ENCODE assay signal across 8 cellular contexts in the genomic region with DNA sequence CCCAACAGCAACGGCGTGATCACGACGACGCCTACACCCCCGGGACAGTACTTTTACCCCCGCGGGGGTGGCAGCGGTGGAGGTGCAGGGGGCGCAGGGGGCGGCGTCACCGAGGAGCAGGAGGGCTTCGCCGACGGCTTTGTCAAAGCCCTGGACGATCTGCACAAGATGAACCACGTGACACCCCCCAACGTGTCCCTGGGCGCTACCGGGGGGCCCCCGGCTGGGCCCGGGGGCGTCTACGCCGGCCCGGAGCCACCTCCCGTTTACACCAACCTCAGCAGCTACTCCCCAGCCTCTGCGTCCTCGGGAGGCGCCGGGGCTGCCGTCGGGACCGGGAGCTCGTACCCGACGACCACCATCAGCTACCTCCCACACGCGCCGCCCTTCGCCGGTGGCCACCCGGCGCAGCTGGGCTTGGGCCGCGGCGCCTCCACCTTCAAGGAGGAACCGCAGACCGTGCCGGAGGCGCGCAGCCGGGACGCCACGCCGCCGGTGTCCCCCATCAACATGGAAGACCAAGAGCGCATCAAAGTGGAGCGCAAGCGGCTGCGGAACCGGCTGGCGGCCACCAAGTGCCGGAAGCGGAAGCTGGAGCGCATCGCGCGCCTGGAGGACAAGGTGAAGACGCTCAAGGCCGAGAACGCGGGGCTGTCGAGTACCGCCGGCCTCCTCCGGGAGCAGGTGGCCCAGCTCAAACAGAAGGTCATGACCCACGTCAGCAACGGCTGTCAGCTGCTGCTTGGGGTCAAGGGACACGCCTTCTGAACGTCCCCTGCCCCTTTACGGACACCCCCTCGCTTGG. TPM values are rescaled to one million over a fixed set of nuclear protein-coding genes. Genes with fewer than 3 reads are reported as not detected.
DNase-seq lines count a peak whose midpoint lies in the region; ATAC-seq and TF ChIP-seq lines count a peak whose summit lies in the region.

No MANE protein-coding gene starts in this region.

- peaks cover 18% of the 10 kb centered on the region for H4K20me1 ChIP-seq in PC-9 (ENCODE audit: insufficient read depth)

- H3K4me3 ChIP-seq in BE2C (ENCODE audit: low read depth, low read length) (peak overlapping the region; percentile 89), HFF-Myc (replicated peaks; ENCODE audit: low read depth, low read length) (peak overlapping the region; percentile 84), PC-9 (peak overlapping the region; percentile 73), fibroblast of villous mesenchyme (ENCODE audit: low read depth, low read length) (peak overlapping the region; percentile 77), transverse colon (peak overlapping the region; percentile 38 to 90 (median 87))

- H3K36me3 Mint-ChIP-seq in activated T-helper 2 cell treated with anti-CD3 and anti-CD28 coated beads, Interferon-gamma antibody, Interleukin-2, Interleukin-4, amounts not matched to agents 10 μg/mL and 5 μg/mL and 100 μg/mL, durations not matched to agents 14 hours and 24 hours and 36 hours (ENCODE audit: low read depth) = peaks cover 28% of the 10 kb centered on the region
- H3K36me3 Mint-ChIP-seq in neural crest cell (ENCODE audit: low read depth) = no peaks in the 10 kb centered on the region

- DNase-seq in BE2C (peak; percentile 83), HFF-Myc (ENCODE audit: extremely low read depth, low read depth) (no peak), PC-9 (peak; percentile 49 to 52), fibroblast of villous mesenchyme (ENCODE audit: low read depth) (peak; percentile 55), neural crest cell (ENCODE audit: low read depth, low spot score) (peak; percentile 58), transverse colon (peak; percentile 79)
- peak; percentile 80 for DNase-seq in activated T-helper 2 cell treated with anti-CD3 and anti-CD28 coated beads, Interferon-gamma antibody, Interleukin-2, Interleukin-4, amounts not matched to agents 10 μg/mL and 5 μg/mL and 100 μg/mL, durations not matched to agents 14 hours and 24 hours and 36 hours (ENCODE audit: low spot score)

- H3K27ac ChIP-seq in PC-9 (peak overlapping the region; percentile 78), transverse colon (peak overlapping the region; percentile 97 to 99 (median 98))

- no peaks in the 10 kb centered on the region; the same call in 1 of the 2 replicates for H3K36me3 ChIP-seq in BE2C
- H3K36me3 ChIP-seq in PC-9 (ENCODE audit: low read depth) = no peaks in the 10 kb centered on the region; the same call in 1 of the 2 replicates
- H3K36me3 ChIP-seq in transverse colon = no peaks in the 10 kb centered on the region

- POLR2A ChIA-PET in PC-9 (lab: Charles Lee; ENCODE audit: unreplicated experiment) = interaction anchor here (0.7 to 3.8 kb wide), 6 partner anchors 9 to 181 kb away, joined by 4 to 59 read pairs (median 6); no protein-coding TSS in a partner anchor

- peak overlapping the region; percentile 90 for H3K27ac Mint-ChIP-seq in activated T-helper 2 cell treated with anti-CD3 and anti-CD28 coated beads, Interferon-gamma antibody, Interleukin-2, Interleukin-4, amounts not matched to agents 10 μg/mL and 5 μg/mL and 100 μg/mL, durations not matched to agents 14 hours and 24 hours and 36 hours
- peak overlapping the region; percentile 90 for H3K27ac Mint-ChIP-seq in neural crest cell (ENCODE audit: unreplicated experiment)

- peaks cover 46% of the 10 kb centered on the region for H3K79me2 ChIP-seq in PC-9 (ENCODE audit: low read depth)

- peaks cover 35% of the 10 kb centered on the region for H3K4me1 Mint-ChIP-seq in activated T-helper 2 cell treated with anti-CD3 and anti-CD28 coated beads, Interferon-gamma antibody, Interleukin-2, Interleukin-4, amounts not matched to agents 10 μg/mL and 5 μg/mL and 100 μg/mL, durations not matched to agents 14 hours and 24 hours and 36 hours (ENCODE audit: low read depth)
- H3K4me1 Mint-ChIP-seq in neural crest cell = peaks cover 51% of the 10 kb centered on the region

- TF ChIP-seq POLR2A in transverse colon (IDR thresholded peaks at IDR 0.05) = peak; percentile 59

- peak overlapping the region; percentile 95 for H3K4me3 Mint-ChIP-seq in activated T-helper 2 cell treated with anti-CD3 and anti-CD28 coated beads, Interferon-gamma antibody, Interleukin-2, Interleukin-4, amounts not matched to agents 10 μg/mL and 5 μg/mL and 100 μg/mL, durations not matched to agents 14 hours and 24 hours and 36 hours (ENCODE audit: low read depth)
- peak overlapping the region; percentile 94 for H3K4me3 Mint-ChIP-seq in neural crest cell

- intact Hi-C loops in PC-9 (cut with micrococcal nuclease; ENCODE audit: unreplicated experiment) = no loop called here
- intact Hi-C loops in activated T-helper 2 cell treated with anti-CD3 and anti-CD28 coated beads, Interferon-gamma antibody, Interleukin-2, Interleukin-4, amounts not matched to agents 10 μg/mL and 5 μg/mL and 100 μg/mL, durations not matched to agents 14 hours and 24 hours and 36 hours (cut with micrococcal nuclease) = loop anchor here (5.0 kb wide), 4 partner anchors 60 to 1045 kb away; a partner anchor contains a TSS
- intact Hi-C loops in transverse colon (cut with DNase I; ENCODE audit: low total_unique reads) = no loop called here

- no peak for ATAC-seq in GM18861 (IDR thresholded peaks at IDR 0.05; ENCODE audit: unreplicated experiment)

- TF ChIP-seq EP300 in transverse colon (IDR thresholded peaks at IDR 0.05; ENCODE audit: low read depth) = no peak

- H3F3A ChIP-seq in PC-9 (ENCODE audit: insufficient read depth, low read depth) = peaks cover 76% of the 10 kb centered on the region

- peaks cover 27% of the 10 kb centered on the region for H3K4me1 ChIP-seq in BE2C
- peaks cover 53% of the 10 kb centered on the region for H3K4me1 ChIP-seq in PC-9 (replicated peaks; ENCODE audit: insufficient read depth)
- peaks cover 21 to 60% (median 47%) of the 10 kb centered on the region in 4 donors for H3K4me1 ChIP-seq in transverse colon

- WGBS in transverse colon (ENCODE audit: low coverage in 1 of 2), 2 donors = 0% methylated on average over 51 of the region's 84 CpGs; no CpG with 5 or more reads in 1 of the 2 donors

- no peaks in the 10 kb centered on the region for H3K27me3 Mint-ChIP-seq in activated T-helper 2 cell treated with anti-CD3 and anti-CD28 coated beads, Interferon-gamma antibody, Interleukin-2, Interleukin-4, amounts not matched to agents 10 μg/mL and 5 μg/mL and 100 μg/mL, durations not matched to agents 14 hours and 24 hours and 36 hours (ENCODE audit: low read depth)
- peaks cover 18% of the 10 kb centered on the region for H3K27me3 Mint-ChIP-seq in neural crest cell (ENCODE audit: low read depth)

- H3K9me3 Mint-ChIP-seq in activated T-helper 2 cell treated with anti-CD3 and anti-CD28 coated beads, Interferon-gamma antibody, Interleukin-2, Interleukin-4, amounts not matched to agents 10 μg/mL and 5 μg/mL and 100 μg/mL, durations not matched to agents 14 hours and 24 hours and 36 hours = no peaks in the 10 kb centered on the region
- no peaks in the 10 kb centered on the region for H3K9me3 Mint-ChIP-seq in neural crest cell

- no peaks in the 10 kb centered on the region for H3K9me3 ChIP-seq in BE2C
- H3K9me3 ChIP-seq in PC-9 (ENCODE audit: insufficient read depth, low read depth) = no peaks in the 10 kb centered on the region
- no peaks in the 10 kb centered on the region for H3K9me3 ChIP-seq in transverse colon

- H2AFZ ChIP-seq in PC-9 = no peak overlapping the region

- TSS peak; percentile 66 for BruUV-seq in PC-9 (replicated peaks; lab: Mats Ljungman, UMichigan)

- H3K9me2 ChIP-seq in PC-9 (ENCODE audit: insufficient read depth) = no peaks in the 10 kb centered on the region

- CTCF ChIA-PET in PC-9 (lab: Charles Lee) = interaction anchor here (0.6 to 2.2 kb wide), 4 partner anchors 9 to 112 kb away, joined by 3 to 11 read pairs (median 8); no protein-coding TSS in a partner anchor

- H3K4me2 ChIP-seq in PC-9 = peak overlapping the region; percentile 91

- TF ChIP-seq CTCF in BE2C (IDR thresholded peaks at IDR 0.05; ENCODE audit: low read depth, low read length) (no peak), HFF-Myc (IDR thresholded peaks at IDR 0.05; ENCODE audit: low read depth, low read length, missing control alignments) (no peak), PC-9 (conservative IDR thresholded peaks at IDR 0.05) (no peak), fibroblast of villous mesenchyme (IDR thresholded peaks at IDR 0.05; ENCODE audit: insufficient read depth, low read depth, low read length) (no peak), neural crest cell (conservative IDR thresholded peaks at IDR 0.05) (no peak), transverse colon (IDR thresholded peaks at IDR 0.05) (peak in 1 of 5 experiments; percentile 20)

- H3K27me3 ChIP-seq in BE2C (no peaks in the 10 kb centered on the region), PC-9 (ENCODE audit: insufficient read depth, low read depth) (no peaks in the 10 kb centered on the region), transverse colon (no peaks in the 10 kb centered on the region)

- in situ Hi-C loops in transverse colon (cut with MboI; ENCODE audit: low pct_ligation_motif_present in 1 of 4, low pct_unique_long_range_greater_than_20kb in 1 of 4, low sequenced_read_pairs in 3 of 4) = no loop called here

RNA-seq across cellular contexts. Expression of a gene that starts 1.0 kb away (rescaled TPM):
- polyA plus RNA-seq in BE2C (2012; ENCODE audit: insufficient read depth, insufficient read length, low read depth) = 179 TPM
- total RNA-seq in PC-9 (2021) (70.7 and 87.0 TPM in 2 replicates), fibroblast of villous mesenchyme (88.1 and 107 TPM in 2 replicates), neural crest cell (9.3 and 9.6 TPM in 2 replicates), transverse colon (100 to 1,000 TPM; 386 to 857 (median 664) TPM)
- 333 and 351 TPM in 2 replicates for total RNA-seq in activated T-helper 2 cell treated with anti-CD3 and anti-CD28 coated beads, Interferon-gamma antibody, Interleukin-2, Interleukin-4, amounts not matched to agents 10 μg/mL and 5 μg/mL and 100 μg/mL, durations not matched to agents 14 hours and 24 hours and 36 hours

RNA-seq across cellular contexts. Expression of a gene that starts 9.3 kb away (rescaled TPM):
- polyA plus RNA-seq in BE2C (2012; ENCODE audit: insufficient read depth, insufficient read length, low read depth) = 872 TPM
- total RNA-seq in PC-9 (2021) (268 and 271 TPM in 2 replicates), fibroblast of villous mesenchyme (222 and 230 TPM in 2 replicates), neural crest cell (651 and 672 TPM in 2 replicates), transverse colon (100 to 1,000 TPM; 172 to 357 (median 198) TPM)
- 274 and 279 TPM in 2 replicates for total RNA-seq in activated T-helper 2 cell treated with anti-CD3 and anti-CD28 coated beads, Interferon-gamma antibody, Interleukin-2, Interleukin-4, amounts not matched to agents 10 μg/mL and 5 μg/mL and 100 μg/mL, durations not matched to agents 14 hours and 24 hours and 36 hours

RNA-seq across cellular contexts. Expression of a gene that starts 9.6 kb away (rescaled TPM):
- polyA plus RNA-seq in BE2C (2012; ENCODE audit: insufficient read depth, insufficient read length, low read depth) = 12.4 TPM
- total RNA-seq in PC-9 (2021) (28.8 and 30.0 TPM in 2 replicates), fibroblast of villous mesenchyme (not detected in 2 replicates), neural crest cell (34.7 and 49.1 TPM in 2 replicates), transverse colon (1 to 10 TPM in 1 of 4 donors, not detected in 3; 1.6 TPM)
- total RNA-seq in activated T-helper 2 cell treated with anti-CD3 and anti-CD28 coated beads, Interferon-gamma antibody, Interleukin-2, Interleukin-4, amounts not matched to agents 10 μg/mL and 5 μg/mL and 100 μg/mL, durations not matched to agents 14 hours and 24 hours and 36 hours = 28.6 and 29.8 TPM in 2 replicates

RNA-seq across cellular contexts. Expression of a gene that starts 14.1 kb away (rescaled TPM):
- polyA plus RNA-seq in BE2C (2012; ENCODE audit: insufficient read depth, insufficient read length, low read depth) = 50.9 TPM
- total RNA-seq in PC-9 (2021) (38.6 and 60.4 TPM in 2 replicates), fibroblast of villous mesenchyme (20.0 and 22.9 TPM in 2 replicates), neural crest cell (74.5 and 87.4 TPM in 2 replicates), transverse colon (10 to 100 TPM in 1 of 4 donors, 1 to 10 TPM in 2, not detected in 1; 2.7 to 17.5 (median 4.0) TPM)
- total RNA-seq in activated T-helper 2 cell treated with anti-CD3 and anti-CD28 coated beads, Interferon-gamma antibody, Interleukin-2, Interleukin-4, amounts not matched to agents 10 μg/mL and 5 μg/mL and 100 μg/mL, durations not matched to agents 14 hours and 24 hours and 36 hours = 38.3 and 40.6 TPM in 2 replicates

RNA-seq across cellular contexts. Expression of a gene that starts 16.9 kb away (rescaled TPM):
- 21.0 TPM for polyA plus RNA-seq in BE2C (2012; ENCODE audit: insufficient read depth, insufficient read length, low read depth)
- total RNA-seq in PC-9 (2021) (109 and 127 TPM in 2 replicates), fibroblast of villous mesenchyme (12.2 and 15.1 TPM in 2 replicates), neural crest cell (27.9 and 28.8 TPM in 2 replicates), transverse colon (100 to 1,000 TPM; 138 to 387 (median 215) TPM)
- total RNA-seq in activated T-helper 2 cell treated with anti-CD3 and anti-CD28 coated beads, Interferon-gamma antibody, Interleukin-2, Interleukin-4, amounts not matched to agents 10 μg/mL and 5 μg/mL and 100 μg/mL, durations not matched to agents 14 hours and 24 hours and 36 hours = 18.3 and 25.1 TPM in 2 replicates

Comparison
In these comparisons a context has a peak if more than half of its experiments do, and no peak if none do; other contexts are left out.
1. RNA of a gene that starts 9.6 kb away (total RNA-seq): 34.7 to 49.1 TPM in neural crest cell, 28.8 to 30.0 TPM in PC-9 and 28.6 to 29.8 TPM in activated T-helper 2 cell treated with anti-CD3 and anti-CD28 coated beads, Interferon-gamma antibody, Interleukin-2, Interleukin-4, amounts not matched to agents 10 μg/mL and 5 μg/mL and 100 μg/mL, durations not matched to agents 14 hours and 24 hours and 36 hours; not detected in fibroblast of villous mesenchyme and 1.6 TPM in transverse colon; every median in the first group is over 10 times any median in the second.
2. Peak in every context shown above with its lines, with median percentiles within 50 percentile points of each other: H3K4me3 ChIP-seq.